ENCODE assay signal across 8 cellular contexts in genomic region chr7:74033372-74034311, GRCh38. TPM values are rescaled to one million over a fixed set of nuclear protein-coding genes. Genes with fewer than 3 reads are reported as not detected.
DNase-seq lines count a peak whose midpoint lies in the region; ATAC-seq and TF ChIP-seq lines count a peak whose summit lies in the region.
"Had no signal": no experiment of that assay in that cellular context is flagged by ENCODE, and none has a peak within 500 bp of the region (broad histone marks: within the 10 kb centered on the region; RNA-seq: fewer than 3 reads in every experiment).

No MANE protein-coding gene starts in this region.

- no peaks in the 10 kb centered on the region for H3K27me3 ChIP-seq in tibial nerve

- TF ChIP-seq POLR2A in tibial nerve (IDR thresholded peaks at IDR 0.05), result peak in 1 of 2 donors; percentile 25

- no peak for TF ChIP-seq CTCF in fibroblast of the aortic adventitia (IDR thresholded peaks at IDR 0.05; ENCODE audit: insufficient read depth, low read length)
- TF ChIP-seq CTCF in tibial nerve (IDR thresholded peaks at IDR 0.05), result no peak

- ATAC-seq in SK-N-SH treated with all-trans-retinoic acid at 6 μM for 48 hours (peak; percentile 38), GM19463 (IDR thresholded peaks at IDR 0.05; ENCODE audit: unreplicated experiment) (no peak), HG02610 (IDR thresholded peaks at IDR 0.05; ENCODE audit: unreplicated experiment) (no peak)

- no peaks in the 10 kb centered on the region for H3K9me3 ChIP-seq in tibial nerve

- 24 to 53% methylated on average over 21 to 28 of the region's 37 CpGs for WGBS in tibial nerve, 2 donors

- peak in 1 of 2 donors; percentile 34 for TF ChIP-seq EP300 in tibial nerve (IDR thresholded peaks at IDR 0.05)

- DNase-seq in fibroblast of the aortic adventitia (ENCODE audit: low read depth), result peak; percentile 94
- DNase-seq in myocyte (ENCODE audit: low read depth), result peak; percentile 79
- DNase-seq in tibial nerve (ENCODE audit: low spot score in 2 of 2), result peak; percentile 46 to 58
- no peak for DNase-seq in NCI-H526 (lab: John Stamatoyannopoulos, UW)
- DNase-seq: NCI-H187 treated with DMSO at 0.1 percent for 48 hours had no signal

- peaks cover 0 to 91% (median 46%) of the 10 kb centered on the region in 4 donors for H3K4me1 ChIP-seq in tibial nerve

- peak overlapping the region; percentile 70 to 91 (median 82) for H3K27ac ChIP-seq in tibial nerve

- peaks cover 0 to 35% (median 0%) of the 10 kb centered on the region in 3 donors for H3K36me3 ChIP-seq in tibial nerve

- H3K4me3 ChIP-seq in fibroblast of the aortic adventitia (ENCODE audit: low read depth, low read length) (no peak overlapping the region), tibial nerve (no peak overlapping the region)

TF ChIP-seq in SK-N-SH treated with all-trans-retinoic acid at 6 μM for 48 hours, 23 proteins besides CTCF, POLR2A, EP300 and RAD21:
- TF ChIP-seq ZNF565 (CRISPR knock-in tag; conservative IDR thresholded peaks at IDR 0.05; ENCODE audit: low read depth), result no peak
- TF ChIP-seq ZNF70 (CRISPR knock-in tag; IDR thresholded peaks at IDR 0.05), result no peak
- TF ChIP-seq GLIS3 (CRISPR knock-in tag; IDR thresholded peaks at IDR 0.05), result 0 out of 2 replicates have a peak, but pooled peaks have one; percentile 50
- no peak for TF ChIP-seq SNAI2 (CRISPR knock-in tag; IDR thresholded peaks at IDR 0.05)
- no peak for TF ChIP-seq CSRNP3 (CRISPR knock-in tag; IDR thresholded peaks at IDR 0.05)
- TF ChIP-seq BACH2 (CRISPR knock-in tag; IDR thresholded peaks at IDR 0.05; ENCODE audit: borderline replicate concordance), result no peak
- no peak for TF ChIP-seq POU6F1 (CRISPR knock-in tag; IDR thresholded peaks at IDR 0.05; ENCODE audit: borderline replicate concordance, low read depth)
- TF ChIP-seq ZFP30 (CRISPR knock-in tag; IDR thresholded peaks at IDR 0.05), result no peak
- TF ChIP-seq TCF4 (CRISPR knock-in tag; IDR thresholded peaks at IDR 0.05; ENCODE audit: borderline replicate concordance), result peak; percentile 85; the same call in 1 of the 2 replicates
- TF ChIP-seq TSHZ2 (CRISPR knock-in tag; IDR thresholded peaks at IDR 0.05), result no peak; the same call in 1 of the 2 replicates
- TF ChIP-seq ZC3H10 (CRISPR knock-in tag; IDR thresholded peaks at IDR 0.05), result no peak
- TF ChIP-seq PPARA (CRISPR knock-in tag; IDR thresholded peaks at IDR 0.05; ENCODE audit: borderline replicate concordance), result no peak
- TF ChIP-seq ISL1 (CRISPR knock-in tag; IDR thresholded peaks at IDR 0.05), result no peak
- no peak for TF ChIP-seq CREB5 (CRISPR knock-in tag; IDR thresholded peaks at IDR 0.05; ENCODE audit: low read depth)
- TF ChIP-seq PATZ1 (CRISPR knock-in tag; IDR thresholded peaks at IDR 0.05; ENCODE audit: borderline replicate concordance), result no peak
- no peak for TF ChIP-seq TOX (CRISPR knock-in tag; IDR thresholded peaks at IDR 0.05; ENCODE audit: borderline replicate concordance)

RNA-seq across cellular contexts. Expression of gene ELN, which starts 5.7 kb away (rescaled TPM):
- total RNA-seq in fibroblast of the aortic adventitia (ENCODE audit: low replicate concordance), result 22.3 and 101 TPM in 2 replicates
- 12.1 and 16.6 TPM in 2 replicates for total RNA-seq in myocyte
- 141 TPM for polyA plus RNA-seq in myocyte (2012)
- 100 to 1,000 TPM in 2 of 4 donors, 10 to 100 TPM in 2; 46.5 to 152 (median 108) TPM for total RNA-seq in tibial nerve

RNA-seq across cellular contexts. Expression of gene LIMK1, which starts 50.0 kb away (rescaled TPM):
- total RNA-seq in fibroblast of the aortic adventitia (ENCODE audit: low replicate concordance) (30.3 and 48.3 TPM in 2 replicates), myocyte (47.8 and 49.9 TPM in 2 replicates), tibial nerve (10 to 100 TPM; 14.4 to 30.3 (median 17.0) TPM)
- 79.3 TPM for polyA plus RNA-seq in myocyte (2012)

Comparison
In these comparisons a context has a peak if more than half of its experiments do, and no peak if none do; other contexts are left out.
1. DNase-seq: peak in fibroblast of the aortic adventitia (single experiment), myocyte (single experiment) and tibial nerve (2 of 2); none in NCI-H526 (0 of 2).